ENCODE assay signal across 1 cellular context in the genomic region with DNA sequence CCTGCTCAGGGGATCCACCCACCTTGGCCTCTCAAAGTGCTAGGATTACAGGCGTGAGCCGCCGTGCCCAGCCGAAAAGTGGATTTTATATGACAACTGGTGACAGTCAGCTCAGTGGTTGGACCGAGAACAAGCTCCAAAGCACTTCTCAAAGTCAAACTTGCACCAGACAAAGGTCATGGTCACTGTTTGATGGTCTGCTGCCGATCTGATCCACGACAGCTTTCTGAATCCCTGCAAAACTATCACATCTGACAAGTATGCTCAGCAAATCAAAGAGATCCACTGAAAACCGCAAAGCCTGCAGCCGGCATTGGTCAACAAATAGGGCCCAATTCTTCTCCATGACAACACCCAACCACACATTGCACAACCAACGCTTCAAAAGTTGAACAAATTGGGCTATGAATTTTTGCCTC.
TF ChIP-seq lines count a peak whose summit lies in the region.

No MANE protein-coding gene starts in this region.

TF ChIP-seq in HepG2, 621 proteins besides CTCF, POLR2A, EP300 and RAD21 (continued from another document and continues in another):
- TF ChIP-seq HMG20A (CRISPR knock-in tag; IDR thresholded peaks at IDR 0.05; ENCODE audit: borderline replicate concordance) = peak; percentile 100
- TF ChIP-seq ZNF121 (CRISPR knock-in tag; IDR thresholded peaks at IDR 0.05) = peak; percentile 54; the same call in 1 of the 2 replicates
- TF ChIP-seq, protein P1, sequence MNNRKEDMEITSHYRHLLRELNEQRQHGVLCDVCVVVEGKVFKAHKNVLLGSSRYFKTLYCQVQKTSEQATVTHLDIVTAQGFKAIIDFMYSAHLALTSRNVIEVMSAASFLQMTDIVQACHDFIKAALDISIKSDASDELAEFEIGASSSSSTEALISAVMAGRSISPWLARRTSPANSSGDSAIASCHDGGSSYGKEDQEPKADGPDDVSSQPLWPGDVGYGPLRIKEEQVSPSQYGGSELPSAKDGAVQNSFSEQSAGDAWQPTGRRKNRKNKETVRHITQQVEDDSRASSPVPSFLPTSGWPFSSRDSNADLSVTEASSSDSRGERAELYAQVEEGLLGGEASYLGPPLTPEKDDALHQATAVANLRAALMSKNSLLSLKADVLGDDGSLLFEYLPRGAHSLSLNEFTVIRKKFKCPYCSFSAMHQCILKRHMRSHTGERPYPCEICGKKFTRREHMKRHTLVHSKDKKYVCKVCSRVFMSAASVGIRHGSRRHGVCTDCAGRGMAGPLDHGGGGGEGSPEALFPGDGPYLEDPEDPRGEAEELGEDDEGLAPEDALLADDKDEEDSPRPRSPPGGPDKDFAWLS (CRISPR knock-in tag; IDR thresholded peaks at IDR 0.05; ENCODE audit: borderline replicate concordance) = no peak
- 0 out of 2 replicates have a peak, but pooled peaks have one; percentile 36 for TF ChIP-seq ZNF691 (CRISPR knock-in tag; IDR thresholded peaks at IDR 0.05; ENCODE audit: borderline replicate concordance, low read depth)
- TF ChIP-seq RARA (CRISPR knock-in tag; IDR thresholded peaks at IDR 0.05) = peak; percentile 91
- TF ChIP-seq MBD4 (IDR thresholded peaks at IDR 0.05; ENCODE audit: borderline replicate concordance, low read length) = 0 out of 2 replicates have a peak, but pooled peaks have one; percentile 61
- TF ChIP-seq ZNF264 (CRISPR knock-in tag; IDR thresholded peaks at IDR 0.05) = 0 out of 2 replicates have a peak, but pooled peaks have one; percentile 25
- TF ChIP-seq ZFP82 (CRISPR knock-in tag; IDR thresholded peaks at IDR 0.05; ENCODE audit: borderline replicate concordance) = no peak
- peak; percentile 64; the same call in 1 of the 2 replicates for TF ChIP-seq ZNF703 (CRISPR knock-in tag; IDR thresholded peaks at IDR 0.05; ENCODE audit: borderline replicate concordance)
- TF ChIP-seq, protein P2, sequence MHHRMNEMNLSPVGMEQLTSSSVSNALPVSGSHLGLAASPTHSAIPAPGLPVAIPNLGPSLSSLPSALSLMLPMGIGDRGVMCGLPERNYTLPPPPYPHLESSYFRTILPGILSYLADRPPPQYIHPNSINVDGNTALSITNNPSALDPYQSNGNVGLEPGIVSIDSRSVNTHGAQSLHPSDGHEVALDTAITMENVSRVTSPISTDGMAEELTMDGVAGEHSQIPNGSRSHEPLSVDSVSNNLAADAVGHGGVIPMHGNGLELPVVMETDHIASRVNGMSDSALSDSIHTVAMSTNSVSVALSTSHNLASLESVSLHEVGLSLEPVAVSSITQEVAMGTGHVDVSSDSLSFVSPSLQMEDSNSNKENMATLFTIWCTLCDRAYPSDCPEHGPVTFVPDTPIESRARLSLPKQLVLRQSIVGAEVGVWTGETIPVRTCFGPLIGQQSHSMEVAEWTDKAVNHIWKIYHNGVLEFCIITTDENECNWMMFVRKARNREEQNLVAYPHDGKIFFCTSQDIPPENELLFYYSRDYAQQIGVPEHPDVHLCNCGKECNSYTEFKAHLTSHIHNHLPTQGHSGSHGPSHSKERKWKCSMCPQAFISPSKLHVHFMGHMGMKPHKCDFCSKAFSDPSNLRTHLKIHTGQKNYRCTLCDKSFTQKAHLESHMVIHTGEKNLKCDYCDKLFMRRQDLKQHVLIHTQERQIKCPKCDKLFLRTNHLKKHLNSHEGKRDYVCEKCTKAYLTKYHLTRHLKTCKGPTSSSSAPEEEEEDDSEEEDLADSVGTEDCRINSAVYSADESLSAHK (CRISPR knock-in tag; IDR thresholded peaks at IDR 0.05; ENCODE audit: borderline replicate concordance) = no peak
- TF ChIP-seq ZNF646 (CRISPR knock-in tag; IDR thresholded peaks at IDR 0.05) = peak; percentile 39; the same call in 1 of the 2 replicates
- TF ChIP-seq ZNF792 (CRISPR knock-in tag; IDR thresholded peaks at IDR 0.05) = no peak
- peak; percentile 96 for TF ChIP-seq SKI (IDR thresholded peaks at IDR 0.05; ENCODE audit: partially characterized antibody)
- no peak for TF ChIP-seq ZNF841 (CRISPR knock-in tag; IDR thresholded peaks at IDR 0.05; ENCODE audit: borderline replicate concordance)
- TF ChIP-seq KAT8 (CRISPR knock-in tag; IDR thresholded peaks at IDR 0.05) = peak; percentile 64
- TF ChIP-seq NR2F1 (CRISPR knock-in tag; IDR thresholded peaks at IDR 0.05) = peak; percentile 84 to 93
- TF ChIP-seq GATAD2A (CRISPR knock-in tag; IDR thresholded peaks at IDR 0.05) = peak; percentile 59; the same call in 1 of the 2 replicates
- TF ChIP-seq, protein P3, sequence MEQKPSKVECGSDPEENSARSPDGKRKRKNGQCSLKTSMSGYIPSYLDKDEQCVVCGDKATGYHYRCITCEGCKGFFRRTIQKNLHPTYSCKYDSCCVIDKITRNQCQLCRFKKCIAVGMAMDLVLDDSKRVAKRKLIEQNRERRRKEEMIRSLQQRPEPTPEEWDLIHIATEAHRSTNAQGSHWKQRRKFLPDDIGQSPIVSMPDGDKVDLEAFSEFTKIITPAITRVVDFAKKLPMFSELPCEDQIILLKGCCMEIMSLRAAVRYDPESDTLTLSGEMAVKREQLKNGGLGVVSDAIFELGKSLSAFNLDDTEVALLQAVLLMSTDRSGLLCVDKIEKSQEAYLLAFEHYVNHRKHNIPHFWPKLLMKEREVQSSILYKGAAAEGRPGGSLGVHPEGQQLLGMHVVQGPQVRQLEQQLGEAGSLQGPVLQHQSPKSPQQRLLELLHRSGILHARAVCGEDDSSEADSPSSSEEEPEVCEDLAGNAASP (CRISPR knock-in tag; IDR thresholded peaks at IDR 0.05; ENCODE audit: borderline replicate concordance) = peak; percentile 22; the same call in 1 of the 2 replicates
- TF ChIP-seq, protein P4, sequence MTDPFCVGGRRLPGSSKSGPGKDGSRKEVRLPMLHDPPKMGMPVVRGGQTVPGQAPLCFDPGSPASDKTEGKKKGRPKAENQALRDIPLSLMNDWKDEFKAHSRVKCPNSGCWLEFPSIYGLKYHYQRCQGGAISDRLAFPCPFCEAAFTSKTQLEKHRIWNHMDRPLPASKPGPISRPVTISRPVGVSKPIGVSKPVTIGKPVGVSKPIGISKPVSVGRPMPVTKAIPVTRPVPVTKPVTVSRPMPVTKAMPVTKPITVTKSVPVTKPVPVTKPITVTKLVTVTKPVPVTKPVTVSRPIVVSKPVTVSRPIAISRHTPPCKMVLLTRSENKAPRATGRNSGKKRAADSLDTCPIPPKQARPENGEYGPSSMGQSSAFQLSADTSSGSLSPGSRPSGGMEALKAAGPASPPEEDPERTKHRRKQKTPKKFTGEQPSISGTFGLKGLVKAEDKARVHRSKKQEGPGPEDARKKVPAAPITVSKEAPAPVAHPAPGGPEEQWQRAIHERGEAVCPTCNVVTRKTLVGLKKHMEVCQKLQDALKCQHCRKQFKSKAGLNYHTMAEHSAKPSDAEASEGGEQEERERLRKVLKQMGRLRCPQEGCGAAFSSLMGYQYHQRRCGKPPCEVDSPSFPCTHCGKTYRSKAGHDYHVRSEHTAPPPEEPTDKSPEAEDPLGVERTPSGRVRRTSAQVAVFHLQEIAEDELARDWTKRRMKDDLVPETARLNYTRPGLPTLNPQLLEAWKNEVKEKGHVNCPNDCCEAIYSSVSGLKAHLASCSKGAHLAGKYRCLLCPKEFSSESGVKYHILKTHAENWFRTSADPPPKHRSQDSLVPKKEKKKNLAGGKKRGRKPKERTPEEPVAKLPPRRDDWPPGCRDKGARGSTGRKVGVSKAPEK (CRISPR knock-in tag; IDR thresholded peaks at IDR 0.05; ENCODE audit: borderline replicate concordance) = peak; percentile 59; the same call in 1 of the 2 replicates
- TF ChIP-seq MED1 (CRISPR knock-in tag; IDR thresholded peaks at IDR 0.05) = peak; percentile 63; the same call in 1 of the 2 replicates
- 0 out of 2 replicates have a peak, but pooled peaks have one; percentile 1 for TF ChIP-seq ZMYM2 (CRISPR knock-in tag; IDR thresholded peaks at IDR 0.05)
- TF ChIP-seq, protein P5, sequence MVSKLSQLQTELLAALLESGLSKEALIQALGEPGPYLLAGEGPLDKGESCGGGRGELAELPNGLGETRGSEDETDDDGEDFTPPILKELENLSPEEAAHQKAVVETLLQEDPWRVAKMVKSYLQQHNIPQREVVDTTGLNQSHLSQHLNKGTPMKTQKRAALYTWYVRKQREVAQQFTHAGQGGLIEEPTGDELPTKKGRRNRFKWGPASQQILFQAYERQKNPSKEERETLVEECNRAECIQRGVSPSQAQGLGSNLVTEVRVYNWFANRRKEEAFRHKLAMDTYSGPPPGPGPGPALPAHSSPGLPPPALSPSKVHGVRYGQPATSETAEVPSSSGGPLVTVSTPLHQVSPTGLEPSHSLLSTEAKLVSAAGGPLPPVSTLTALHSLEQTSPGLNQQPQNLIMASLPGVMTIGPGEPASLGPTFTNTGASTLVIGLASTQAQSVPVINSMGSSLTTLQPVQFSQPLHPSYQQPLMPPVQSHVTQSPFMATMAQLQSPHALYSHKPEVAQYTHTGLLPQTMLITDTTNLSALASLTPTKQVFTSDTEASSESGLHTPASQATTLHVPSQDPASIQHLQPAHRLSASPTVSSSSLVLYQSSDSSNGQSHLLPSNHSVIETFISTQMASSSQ (IDR thresholded peaks at IDR 0.05; ENCODE audit: low read depth) = no peak
- TF ChIP-seq, protein P5 (CRISPR knock-in tag; IDR thresholded peaks at IDR 0.05; ENCODE audit: borderline replicate concordance) = peak; percentile 72
- peak; percentile 89 for TF ChIP-seq ZNF292 (CRISPR knock-in tag; IDR thresholded peaks at IDR 0.05; ENCODE audit: borderline replicate concordance, low read depth)
- peak; percentile 13; the same call in 1 of the 2 replicates for TF ChIP-seq ZNF281 (CRISPR knock-in tag; IDR thresholded peaks at IDR 0.05; ENCODE audit: borderline replicate concordance)
- TF ChIP-seq FOXK1 (CRISPR knock-in tag; IDR thresholded peaks at IDR 0.05; ENCODE audit: borderline replicate concordance, low read depth) = peak; percentile 63; the same call in 1 of the 2 replicates
